10 cellular contexts compared by ENCODE assay signal in the genomic region with DNA sequence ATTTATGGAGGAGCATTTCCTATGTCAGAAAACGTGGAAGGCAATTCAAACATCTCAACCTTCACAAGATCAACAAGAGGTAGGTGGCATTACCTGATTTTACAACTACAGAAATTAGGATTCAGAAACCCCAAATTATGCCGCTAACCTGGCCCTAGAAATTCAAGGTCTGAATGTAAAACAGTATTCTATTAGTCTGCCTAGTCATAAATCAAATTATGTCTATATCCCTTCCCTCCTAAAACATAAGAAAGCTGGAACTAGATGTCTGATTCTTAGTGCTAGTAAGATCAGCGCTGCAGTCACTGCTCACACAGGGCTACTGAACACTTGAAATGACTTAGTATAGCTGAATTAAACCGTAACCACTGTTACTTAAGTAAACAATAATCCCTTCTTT. TPM values are rescaled to one million over a fixed set of nuclear protein-coding genes. Genes with fewer than 3 reads are reported as not detected.
DNase-seq lines count a peak whose midpoint lies in the region; ATAC-seq and TF ChIP-seq lines count a peak whose summit lies in the region.
"Had no signal": no experiment of that assay in that cellular context is flagged by ENCODE, and none has a peak within 500 bp of the region (broad histone marks: within the 10 kb centered on the region; RNA-seq: fewer than 3 reads in every experiment).

No MANE protein-coding gene starts in this region.

- H3K27ac Mint-ChIP-seq in activated naive CD8-positive, alpha-beta T cell: peak overlapping the region; percentile 97

- H3K36me3 ChIP-seq in thoracic aorta: no peaks in the 10 kb centered on the region

- no peak overlapping the region for H3K27ac ChIP-seq in thoracic aorta

- no peak for TF ChIP-seq CTCF in thoracic aorta (IDR thresholded peaks at IDR 0.05)

- no peaks in the 10 kb centered on the region for H3K27me3 ChIP-seq in thoracic aorta (replicated peaks; ENCODE audit: insufficient read depth)

- peak overlapping the region; percentile 98 for H3K4me3 Mint-ChIP-seq in activated naive CD8-positive, alpha-beta T cell

- ATAC-seq in thoracic aorta (ENCODE audit: insufficient number of reproducible peaks, low FRiP score, low read depth) (no peak), HG02610 (IDR thresholded peaks at IDR 0.05; ENCODE audit: unreplicated experiment) (no peak), HG03432 (IDR thresholded peaks at IDR 0.05; ENCODE audit: unreplicated experiment) (no peak)

- H3K27me3 Mint-ChIP-seq in activated naive CD8-positive, alpha-beta T cell: no peaks in the 10 kb centered on the region

- H3K4me3 ChIP-seq in thoracic aorta: peak overlapping the region; percentile 85

- peak; percentile 19 for DNase-seq in activated CD8-positive, alpha-beta memory T cell treated with anti-CD3 and anti-CD28 coated beads for 24 hours
- no peak for DNase-seq in activated CD8-positive, alpha-beta memory T cell treated with anti-CD3 and anti-CD28 coated beads, Interleukin-2, amount 50 U/mL, for 4 hours
- DNase-seq in iris pigment epithelial cell (ENCODE audit: low read depth) (peak; percentile 15), thoracic aorta (ENCODE audit: low spot score) (no peak), GDM1 (lab: John Stamatoyannopoulos, UW) (no peak)
- DNase-seq: GF-D8, NCI-H774 had no signal

- H3K4me1 Mint-ChIP-seq in activated naive CD8-positive, alpha-beta T cell (ENCODE audit: low read depth): peaks cover 54% of the 10 kb centered on the region

- H3K4me1 ChIP-seq in thoracic aorta (ENCODE audit: control insufficient read depth in 1 of 2, low read depth in 2 of 2): peaks cover 9 to 30% of the 10 kb centered on the region in 2 donors

- no peaks in the 10 kb centered on the region for H3K9me3 ChIP-seq in thoracic aorta

- peaks cover 22% of the 10 kb centered on the region for H3K36me3 Mint-ChIP-seq in activated naive CD8-positive, alpha-beta T cell

- H3K9me3 Mint-ChIP-seq in activated naive CD8-positive, alpha-beta T cell (ENCODE audit: low read depth): no peaks in the 10 kb centered on the region

RNA-seq across cellular contexts. Expression of a gene that starts 1.4 kb away (rescaled TPM):
- total RNA-seq in thoracic aorta: 100 to 1,000 TPM in 1 of 2 donors, 10 to 100 TPM in 1; 59.0 to 101 TPM

RNA-seq across cellular contexts. Expression of a gene that starts 33.8 kb away (rescaled TPM):
- 10 to 100 TPM; 37.0 to 59.8 TPM for total RNA-seq in thoracic aorta

Comparison
In these comparisons a context has a peak if more than half of its experiments do, and no peak if none do; other contexts are left out.
1. DNase-seq: peak in activated CD8-positive, alpha-beta memory T cell treated with anti-CD3 and anti-CD28 coated beads for 24 hours (single experiment) and iris pigment epithelial cell (single experiment); none in activated CD8-positive, alpha-beta memory T cell treated with anti-CD3 and anti-CD28 coated beads, Interleukin-2, amount 50 U/mL, for 4 hours (single experiment), thoracic aorta (single experiment) and GDM1 (single experiment).